Comparison of ENCODE assay signal across 14 cellular contexts in the genomic region with DNA sequence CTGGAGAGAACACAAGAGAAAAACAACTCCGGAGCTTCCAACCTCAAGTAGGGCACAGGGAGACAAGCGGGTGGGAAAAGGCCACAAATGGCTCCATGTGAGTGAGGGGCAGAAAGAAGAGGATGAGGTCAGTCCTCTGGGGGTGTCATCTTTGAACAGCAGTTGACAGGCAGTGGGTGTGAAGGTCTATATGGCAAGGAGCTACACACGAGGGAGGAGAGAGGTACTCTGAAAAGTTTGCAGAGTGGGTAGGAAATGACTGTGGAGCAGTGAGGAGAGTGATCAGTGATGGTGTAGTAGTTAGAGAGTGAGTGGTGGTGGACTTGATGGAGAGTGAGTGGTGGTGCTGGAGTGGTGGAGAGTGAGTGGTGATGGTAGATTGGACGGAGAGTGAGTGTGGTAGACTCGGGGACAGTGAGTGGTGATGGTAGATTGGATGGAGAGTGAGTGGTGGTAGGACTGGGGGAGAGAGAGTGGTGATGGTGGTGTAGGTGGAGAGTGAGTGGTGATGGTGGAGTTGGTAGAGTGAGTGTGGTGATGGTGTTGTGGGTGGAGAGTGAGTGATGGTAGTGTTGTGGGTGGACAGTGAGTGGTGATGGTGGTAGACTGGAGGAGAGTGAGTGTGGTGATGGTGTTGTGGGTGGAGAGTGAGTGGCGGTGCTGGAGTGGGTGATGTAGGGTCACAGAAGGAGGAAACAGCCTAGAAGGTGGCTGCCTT. TPM values are rescaled to one million over a fixed set of nuclear protein-coding genes. Genes with fewer than 3 reads are reported as not detected.
DNase-seq lines count a peak whose midpoint lies in the region; ATAC-seq and TF ChIP-seq lines count a peak whose summit lies in the region.
"Had no signal": no experiment of that assay in that cellular context is flagged by ENCODE, and none has a peak within 500 bp of the region (broad histone marks: within the 10 kb centered on the region; RNA-seq: fewer than 3 reads in every experiment).

No MANE protein-coding gene starts in this region.

- H3K4me3 Mint-ChIP-seq in activated CD4-positive, alpha-beta T cell treated with anti-CD3 and anti-CD28 coated beads for 36 hours: no peak overlapping the region
- no peak overlapping the region for H3K4me3 Mint-ChIP-seq in GM23338

- H3K79me2 ChIP-seq in GM23338 (replicated peaks; ENCODE audit: insufficient read depth): peaks cover 73% of the 10 kb centered on the region

- H3K4me2 ChIP-seq in skeletal muscle satellite cell (ENCODE audit: low read length): peak overlapping the region; percentile 17
- H3K4me2 ChIP-seq in GM23338: no peak overlapping the region

- H3K9me3 ChIP-seq in HEK293 (ENCODE audit: control insufficient read depth, insufficient read depth, low read depth, low read length) (no peaks in the 10 kb centered on the region), skeletal muscle satellite cell (replicated peaks; ENCODE audit: low read length) (no peaks in the 10 kb centered on the region)
- H3K9me3 ChIP-seq: HAP-1 had no signal

- no peaks in the 10 kb centered on the region for H3K9me3 Mint-ChIP-seq in activated CD4-positive, alpha-beta T cell treated with anti-CD3 and anti-CD28 coated beads for 36 hours (ENCODE audit: low read depth)
- H3K9me3 Mint-ChIP-seq in GM23338: peaks cover 4% of the 10 kb centered on the region

- no peaks in the 10 kb centered on the region for H3F3A ChIP-seq in GM23338 (replicated peaks; ENCODE audit: low read depth)

- no peak overlapping the region for H3K9ac ChIP-seq in skeletal muscle satellite cell (ENCODE audit: low read depth, low read length)

- H3K27me3 ChIP-seq in skeletal muscle satellite cell (ENCODE audit: control insufficient read depth, insufficient read depth, low read length): no peaks in the 10 kb centered on the region
- no peaks in the 10 kb centered on the region for H3K27me3 ChIP-seq in GM23338 (ENCODE audit: insufficient read depth)
- H3K27me3 ChIP-seq: SJSA1 had no signal

- H3K36me3 ChIP-seq in HEK293 (ENCODE audit: control insufficient read depth in 2 of 2, insufficient read depth in 1 of 2, low read length in 2 of 2): peaks cover 24 to 70% of the 10 kb centered on the region in 2 experiments
- peaks cover 37% of the 10 kb centered on the region for H3K36me3 ChIP-seq in skeletal muscle satellite cell (ENCODE audit: insufficient read depth, low read length)
- no peaks in the 10 kb centered on the region for H3K36me3 ChIP-seq in GM23338 (ENCODE audit: insufficient read depth)

- H3K4me3 ChIP-seq in HEK293 (ENCODE audit: low read depth, low read length) (no peak overlapping the region), coronary artery (no peak overlapping the region), skeletal muscle satellite cell (ENCODE audit: low read length) (no peak overlapping the region), GM23338 (no peak overlapping the region)
- H3K4me3 ChIP-seq: HAP-1, SJSA1 had no signal

- H3K36me3 Mint-ChIP-seq in activated CD4-positive, alpha-beta T cell treated with anti-CD3 and anti-CD28 coated beads for 36 hours (ENCODE audit: low read depth): peaks cover 56% of the 10 kb centered on the region
- peaks cover 56% of the 10 kb centered on the region for H3K36me3 Mint-ChIP-seq in GM23338 (ENCODE audit: low read depth)

- H3K27me3 Mint-ChIP-seq in activated CD4-positive, alpha-beta T cell treated with anti-CD3 and anti-CD28 coated beads for 36 hours: no peaks in the 10 kb centered on the region
- H3K27me3 Mint-ChIP-seq in GM23338 (ENCODE audit: insufficient read depth, low read depth, poor library complexity): peaks cover 12% of the 10 kb centered on the region

- H3K4me1 Mint-ChIP-seq in activated CD4-positive, alpha-beta T cell treated with anti-CD3 and anti-CD28 coated beads for 36 hours: peaks cover 34% of the 10 kb centered on the region
- peaks cover 17% of the 10 kb centered on the region for H3K4me1 Mint-ChIP-seq in GM23338

- H3K27ac Mint-ChIP-seq in activated CD4-positive, alpha-beta T cell treated with anti-CD3 and anti-CD28 coated beads for 36 hours: peak overlapping the region; percentile 2
- no peak overlapping the region for H3K27ac Mint-ChIP-seq in GM23338

- H3K27ac ChIP-seq in HEK293 (ENCODE audit: extremely low read depth, low read depth, low read length) (no peak overlapping the region), coronary artery (no peak overlapping the region), GM23338 (ENCODE audit: low read depth) (no peak overlapping the region)
- H3K27ac ChIP-seq: SJSA1, VCaP had no signal

- H3K4me1 ChIP-seq in HEK293 (ENCODE audit: control insufficient read depth, insufficient read depth, low read length) (peaks cover 4% of the 10 kb centered on the region), skeletal muscle satellite cell (ENCODE audit: control insufficient read depth, insufficient read depth, low read length) (peaks cover 33% of the 10 kb centered on the region), GM23338 (ENCODE audit: insufficient read depth) (0 out of 2 replicates have a peak, but pooled peaks cover 7% of the 10 kb centered on the region)

- peaks cover 15% of the 10 kb centered on the region for H4K20me1 ChIP-seq in GM23338 (replicated peaks; ENCODE audit: insufficient read depth)

- ATAC-seq in activated CD4-positive, alpha-beta T cell treated with anti-CD3 and anti-CD28 coated beads for 36 hours: no peak
- ATAC-seq in HG03342 (IDR thresholded peaks at IDR 0.05; ENCODE audit: unreplicated experiment) (no peak), GM23338 (no peak)

- H3K9me2 ChIP-seq in GM23338 (ENCODE audit: insufficient read depth): no peaks in the 10 kb centered on the region

- CTCF ChIA-PET in activated CD4-positive, alpha-beta T cell treated with anti-CD3 and anti-CD28 coated beads for 36 hours (lab: Charles Lee): interaction anchor here (1.6 kb wide), 1 partner anchor 58 kb away, joined by 4 read pairs; no protein-coding TSS in a partner anchor
- CTCF ChIA-PET in HEK293 (lab: Yijun Ruan, JAX): no interaction called here

- no peak overlapping the region for H2AFZ ChIP-seq in GM23338

- TF ChIP-seq CTCF in HEK293 (tag by site-specific recombination; IDR thresholded peaks at IDR 0.05) (no peak), coronary artery (IDR thresholded peaks at IDR 0.05) (no peak), GM23338 (conservative IDR thresholded peaks at IDR 0.05; ENCODE audit: low read depth in 2 of 2) (no peak)

- no peak for DNase-seq in activated CD4-positive, alpha-beta T cell treated with anti-CD3 and anti-CD28 coated beads for 36 hours
- no peak for DNase-seq in activated CD4-positive, alpha-beta T cell treated with anti-CD3 and anti-CD28 coated beads for 1 hour
- DNase-seq in coronary artery (ENCODE audit: low spot score): peak; percentile 62
- DNase-seq in cerebellum (ENCODE audit: low spot score): no peak
- no peak for DNase-seq in GM23338 (ENCODE audit: low spot score)
- DNase-seq: 8988T; GF-D8; stimulated activated CD4-positive, alpha-beta T cell treated with anti-CD3 and anti-CD28 coated beads, Interleukin-2, amount 100 ng/mL, for 24 hours had no signal

- POLR2A ChIA-PET in activated CD4-positive, alpha-beta T cell treated with anti-CD3 and anti-CD28 coated beads for 36 hours (lab: Charles Lee): interaction anchor here (1.0 kb wide), 1 partner anchor 15 kb away, joined by 8 read pairs; no protein-coding TSS in a partner anchor
- POLR2A ChIA-PET in HEK293 (lab: Yijun Ruan, JAX): no interaction called here

- intact Hi-C loops in activated CD4-positive, alpha-beta T cell treated with anti-CD3 and anti-CD28 coated beads for 36 hours (cut with DNase I, micrococcal nuclease): loop anchor here in 1 of 2 experiments (5.0 kb wide), 1 partner anchor 49 kb away; no protein-coding TSS in a partner anchor

TF ChIP-seq in HEK293, 187 proteins besides CTCF, POLR2A, EP300 and RAD21 (continues in another document):
- peak; percentile 71; the same call in 1 of the 2 replicates for TF ChIP-seq GLI4 (tag by site-specific recombination; IDR thresholded peaks at IDR 0.05)
- TF ChIP-seq SP2 (tag by site-specific recombination; IDR thresholded peaks at IDR 0.05): peak; percentile 9
- no peak for TF ChIP-seq ZNF10 (tag by site-specific recombination; IDR thresholded peaks at IDR 0.05)
- peak; percentile 100 for TF ChIP-seq EGR2 (tag by site-specific recombination; IDR thresholded peaks at IDR 0.05; ENCODE audit: low read depth)
- TF ChIP-seq ZNF24 (tag by site-specific recombination; IDR thresholded peaks at IDR 0.05): no peak
- TF ChIP-seq, protein P1, sequence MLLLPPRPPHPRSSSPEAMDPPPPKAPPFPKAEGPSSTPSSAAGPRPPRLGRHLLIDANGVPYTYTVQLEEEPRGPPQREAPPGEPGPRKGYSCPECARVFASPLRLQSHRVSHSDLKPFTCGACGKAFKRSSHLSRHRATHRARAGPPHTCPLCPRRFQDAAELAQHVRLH (tag by site-specific recombination; IDR thresholded peaks at IDR 0.05): no peak
- TF ChIP-seq ZNF600 (tag by site-specific recombination; IDR thresholded peaks at IDR 0.05): peak; percentile 45; the same call in 1 of the 2 replicates
- no peak for TF ChIP-seq ZNF391 (tag by site-specific recombination; IDR thresholded peaks at IDR 0.05; ENCODE audit: borderline replicate concordance, low read depth)
- TF ChIP-seq ZNF571 (tag by site-specific recombination; IDR thresholded peaks at IDR 0.05): 0 out of 2 replicates have a peak, but pooled peaks have one; percentile 39

TF ChIP-seq in GM23338, 12 proteins besides CTCF, POLR2A, EP300 and RAD21 (continues in another document):
- TF ChIP-seq POLR2AphosphoS5 (IDR thresholded peaks at IDR 0.05; ENCODE audit: low read depth) (no peak), EZH2phosphoT487 (IDR thresholded peaks at IDR 0.05; ENCODE audit: unreplicated experiment) (no peak), ZNF331 (CRISPR knock-in tag; IDR thresholded peaks at IDR 0.05; ENCODE audit: low read depth) (no peak), EZH2 (IDR thresholded peaks at IDR 0.05; ENCODE audit: low read depth, unreplicated experiment) (no peak), ZNF114 (CRISPR knock-in tag; IDR thresholded peaks at IDR 0.05) (no peak)
- TF ChIP-seq, protein P2, sequence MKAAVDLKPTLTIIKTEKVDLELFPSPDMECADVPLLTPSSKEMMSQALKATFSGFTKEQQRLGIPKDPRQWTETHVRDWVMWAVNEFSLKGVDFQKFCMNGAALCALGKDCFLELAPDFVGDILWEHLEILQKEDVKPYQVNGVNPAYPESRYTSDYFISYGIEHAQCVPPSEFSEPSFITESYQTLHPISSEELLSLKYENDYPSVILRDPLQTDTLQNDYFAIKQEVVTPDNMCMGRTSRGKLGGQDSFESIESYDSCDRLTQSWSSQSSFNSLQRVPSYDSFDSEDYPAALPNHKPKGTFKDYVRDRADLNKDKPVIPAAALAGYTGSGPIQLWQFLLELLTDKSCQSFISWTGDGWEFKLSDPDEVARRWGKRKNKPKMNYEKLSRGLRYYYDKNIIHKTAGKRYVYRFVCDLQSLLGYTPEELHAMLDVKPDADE (IDR thresholded peaks at IDR 0.05): no peak

RNA-seq across cellular contexts. Expression of a gene that starts 4.0 kb away (rescaled TPM):
- total RNA-seq in activated CD4-positive, alpha-beta T cell treated with anti-CD3 and anti-CD28 coated beads for 36 hours: 100 to 1,000 TPM; 159 to 175 TPM
- total RNA-seq in skeletal muscle satellite cell (2012; rRNA removed): 65.7 and 74.5 TPM in 2 replicates
- total RNA-seq in cerebellum: 33.9 TPM
- 80.0 and 92.0 TPM in 2 replicates for total RNA-seq in GM23338 (2014; rRNA removed; shearing (Covaris generic))
- 40.2 and 42.9 TPM in 2 replicates for polyA plus RNA-seq in GM23338 (2016; fragmentation: Nextera tagmentation; extraction: Ambion mirVana)
